17 cellular contexts compared by ENCODE assay signal in genomic region chr5:39197556-39197955, GRCh38. TPM values are rescaled to one million over a fixed set of nuclear protein-coding genes. Genes with fewer than 3 reads are reported as not detected.
DNase-seq lines count a peak whose midpoint lies in the region; ATAC-seq, FAIRE-seq and TF ChIP-seq lines count a peak whose summit lies in the region.
"Had no signal": no experiment of that assay in that cellular context is flagged by ENCODE, and none has a peak within 500 bp of the region (broad histone marks: within the 10 kb centered on the region; RNA-seq: fewer than 3 reads in every experiment).

No MANE protein-coding gene starts in this region.

- peak overlapping the region; percentile 99 for H3K27ac Mint-ChIP-seq in activated naive CD8-positive, alpha-beta T cell
- H3K27ac Mint-ChIP-seq: GM23338 had no signal

- no peaks in the 10 kb centered on the region for H3K27me3 Mint-ChIP-seq in activated naive CD8-positive, alpha-beta T cell

- 69 to 89% (median 82%) methylated on average over 4 of the region's 4 CpGs for WGBS in small intestine, 3 donors

- intact Hi-C loops in vagina (cut with DNase I), result no loop called here

- ATAC-seq in GM19023 (IDR thresholded peaks at IDR 0.05; ENCODE audit: unreplicated experiment), result no peak
- ATAC-seq: GM23338 had no signal

- H3K36me3 Mint-ChIP-seq in activated naive CD8-positive, alpha-beta T cell, result peaks cover 2% of the 10 kb centered on the region

- no peaks in the 10 kb centered on the region for H3K9me3 ChIP-seq in small intestine (ENCODE audit: control insufficient read depth, low read depth)
- H3K9me3 ChIP-seq in vagina, result no peaks in the 10 kb centered on the region
- H3K9me3 ChIP-seq: BLaER1, prostate gland, upper lobe of left lung had no signal

- no peak overlapping the region for H3K4me3 ChIP-seq in small intestine (ENCODE audit: low read depth in 1 of 2, low read length in 2 of 2)
- no peak overlapping the region for H3K4me3 ChIP-seq in vagina
- H3K4me3 ChIP-seq: BLaER1, GM23338, prostate gland, upper lobe of left lung had no signal

- H3K27ac ChIP-seq in small intestine (ENCODE audit: low read depth in 1 of 2, low read length in 1 of 2) (peak overlapping the region; percentile 16 to 19), vagina (no peak overlapping the region)
- H3K27ac ChIP-seq: BLaER1, prostate gland had no signal

- no peak for TF ChIP-seq POLR2A in vagina (IDR thresholded peaks at IDR 0.05)

- H3K27me3 ChIP-seq in small intestine (ENCODE audit: control insufficient read depth in 2 of 2, insufficient read depth in 2 of 2, low read length in 2 of 2) (no peaks in the 10 kb centered on the region), vagina (no peaks in the 10 kb centered on the region)
- H3K27me3 ChIP-seq: BLaER1, upper lobe of left lung had no signal

- peaks cover 73% of the 10 kb centered on the region for H3K4me1 Mint-ChIP-seq in activated naive CD8-positive, alpha-beta T cell (ENCODE audit: low read depth)
- H3K4me1 Mint-ChIP-seq: GM23338 had no signal

- DNase-seq in HT-29 (ENCODE audit: low spot score) (peak; percentile 36), small intestine (no peak), NCI-H748 (lab: John Stamatoyannopoulos, UW; ENCODE audit: unreplicated experiment) (no peak), vagina (ENCODE audit: extremely low spot score in 2 of 2) (no peak), NOMO-1 (lab: John Stamatoyannopoulos, UW; ENCODE audit: unreplicated experiment in 2 of 2) (no peak)
- peak; percentile 76 for DNase-seq in activated CD4-positive, alpha-beta T cell treated with anti-CD3 and anti-CD28 coated beads for 48 hours
- DNase-seq: amygdala, NCI-H2081, upper lobe of left lung had no signal

- peak overlapping the region; percentile 91 for H3K4me3 Mint-ChIP-seq in activated naive CD8-positive, alpha-beta T cell
- H3K4me3 Mint-ChIP-seq: GM23338 had no signal

- no peak for FAIRE-seq in small intestine (lab: Jason Lieb, UNC)
- FAIRE-seq: endometrium, TTC549 had no signal

- no peaks in the 10 kb centered on the region for H3K9me3 Mint-ChIP-seq in activated naive CD8-positive, alpha-beta T cell (ENCODE audit: low read depth)
- H3K9me3 Mint-ChIP-seq: GM23338 had no signal

- TF ChIP-seq CTCF in vagina (IDR thresholded peaks at IDR 0.05), result no peak

- no peaks in the 10 kb centered on the region for H3K4me1 ChIP-seq in small intestine (ENCODE audit: control insufficient read depth in 2 of 2, insufficient read depth in 1 of 2, low read depth in 1 of 2, low read length in 1 of 2)
- no peaks in the 10 kb centered on the region for H3K4me1 ChIP-seq in vagina
- H3K4me1 ChIP-seq: prostate gland had no signal

- H3K36me3 ChIP-seq in small intestine (ENCODE audit: control insufficient read depth in 2 of 2, insufficient read depth in 2 of 2, low read length in 2 of 2), result no peaks in the 10 kb centered on the region
- no peaks in the 10 kb centered on the region for H3K36me3 ChIP-seq in vagina
- H3K36me3 ChIP-seq: BLaER1, prostate gland, upper lobe of left lung had no signal

RNA-seq across cellular contexts. Expression of gene FYB1, which starts 21.8 kb away (rescaled TPM):
- not detected in 2 replicates for total RNA-seq in HT-29 (2014; rRNA removed; shearing (Covaris generic))
- polyA plus RNA-seq in small intestine, result 10 to 100 TPM in 1 of 3 donors, 1 to 10 TPM in 2; 3.5 to 12.4 (median 3.6) TPM
- total RNA-seq in vagina, result 10.8 TPM
- total RNA-seq: GM23338, lung microvascular endothelial cell had no signal
- polyA plus RNA-seq: GM23338 had no signal

Comparison
In these comparisons a context has a peak if more than half of its experiments do, and no peak if none do; other contexts are left out.
1. DNase-seq: peak in HT-29 (single experiment) and activated CD4-positive, alpha-beta T cell treated with anti-CD3 and anti-CD28 coated beads for 48 hours (single experiment); none in small intestine (single experiment), NCI-H748 (single experiment), vagina (0 of 2) and NOMO-1 (0 of 2).
2. RNA of gene FYB1, which starts 21.8 kb away (total RNA-seq): 10.8 TPM in vagina (single experiment); not detected in HT-29; every median in the first group is over 10 times any median in the second.